Comparison of ENCODE assay signal across 14 cellular contexts in the genomic region with DNA sequence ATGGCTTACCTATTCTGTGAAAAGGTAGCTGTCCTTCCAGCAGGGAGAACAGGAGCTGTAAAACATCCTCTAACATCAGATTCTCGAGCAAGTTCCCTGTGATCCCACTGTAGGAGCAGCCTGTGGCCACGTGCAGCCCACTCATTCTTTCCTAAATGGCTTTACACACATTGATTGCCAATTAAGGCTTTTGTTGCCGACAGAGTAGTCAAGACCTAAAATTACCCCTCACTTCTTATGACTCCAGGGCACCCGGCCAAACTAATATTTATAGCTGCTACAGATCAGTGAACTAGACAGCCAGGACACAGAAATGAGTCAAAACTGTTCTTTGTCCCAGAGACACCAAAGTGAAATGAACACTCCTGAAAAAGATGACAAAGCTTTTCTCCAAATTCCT.
A peak's percentile ranks its signal among the peaks of the same experiment; 100 is the strongest.
DNase-seq lines count a peak whose midpoint lies in the region; ATAC-seq and TF ChIP-seq lines count a peak whose summit lies in the region.
"Had no signal": no experiment of that assay in that cellular context is flagged by ENCODE, and none has a peak within 500 bp of the region (broad histone marks: within the 10 kb centered on the region; RNA-seq: fewer than 3 reads in every experiment).

No MANE protein-coding gene starts in this region.

- ATAC-seq in Right ventricle myocardium superior (ENCODE audit: poor library complexity) = peak; percentile 74
- no peak for ATAC-seq in activated CD4-positive, alpha-beta T cell treated with anti-CD3 and anti-CD28 coated beads for 36 hours

- intact Hi-C loops in Right ventricle myocardium superior (cut with DNase I) = no loop called here
- intact Hi-C loops in activated CD4-positive, alpha-beta T cell treated with anti-CD3 and anti-CD28 coated beads for 36 hours (cut with DNase I, micrococcal nuclease) = no loop called here

- peak overlapping the region in 1 of 2 donors; percentile 71 for H3K27ac ChIP-seq in right atrium auricular region
- H3K27ac ChIP-seq: Peyer's patch had no signal

- DNase-seq in NCI-H69 (lab: John Stamatoyannopoulos, UW) (peak; percentile 80), Right ventricle myocardium superior (no peak), right atrium auricular region (ENCODE audit: low spot score) (peak; percentile 58), renal cortical epithelial cell (ENCODE audit: low read depth) (peak; percentile 7), DMS53 treated with DMSO at 0.1 percent for 48 hours (lab: John Stamatoyannopoulos, UW; ENCODE audit: unreplicated experiment) (no peak)
- no peak for DNase-seq in activated CD4-positive, alpha-beta T cell treated with anti-CD3 and anti-CD28 coated beads for 36 hours
- no peak for DNase-seq in stimulated activated CD4-positive, alpha-beta T cell treated with anti-CD3 and anti-CD28 coated beads, Interleukin-2, amount 100 ng/mL, for 24 hours
- DNase-seq: CD4-positive, CD25-positive, alpha-beta regulatory T cell; DMS79 treated with DMSO at 0.1 percent for 48 hours; Karpas-422; MV-4-11; NCI-H1436 treated with DMSO at 0.1 percent for 48 hours; NCI-H774; Peyer's patch had no signal

- CTCF ChIA-PET in activated CD4-positive, alpha-beta T cell treated with anti-CD3 and anti-CD28 coated beads for 36 hours (lab: Charles Lee) = no interaction called here

- H3K9me3 ChIP-seq in right atrium auricular region = no peaks in the 10 kb centered on the region
- H3K9me3 ChIP-seq: Peyer's patch had no signal

- no peaks in the 10 kb centered on the region for H3K36me3 ChIP-seq in right atrium auricular region
- H3K36me3 ChIP-seq: Peyer's patch had no signal

- peaks cover 2% of the 10 kb centered on the region for H3K9me3 Mint-ChIP-seq in activated CD4-positive, alpha-beta T cell treated with anti-CD3 and anti-CD28 coated beads for 36 hours (ENCODE audit: low read depth)

- H3K27me3 Mint-ChIP-seq in activated CD4-positive, alpha-beta T cell treated with anti-CD3 and anti-CD28 coated beads for 36 hours = no peaks in the 10 kb centered on the region
- H3K27me3 Mint-ChIP-seq: CD4-positive, CD25-positive, alpha-beta regulatory T cell had no signal

- H3K27ac Mint-ChIP-seq in activated CD4-positive, alpha-beta T cell treated with anti-CD3 and anti-CD28 coated beads for 36 hours = no peak overlapping the region
- H3K27ac Mint-ChIP-seq: CD4-positive, CD25-positive, alpha-beta regulatory T cell had no signal

- H3K27me3 ChIP-seq in right atrium auricular region = no peaks in the 10 kb centered on the region
- H3K27me3 ChIP-seq: Peyer's patch had no signal

- no peak for TF ChIP-seq CTCF in right atrium auricular region (IDR thresholded peaks at IDR 0.05)

- H3K4me1 ChIP-seq in right atrium auricular region = no peaks in the 10 kb centered on the region
- H3K4me1 ChIP-seq: Peyer's patch had no signal

- H3K4me3 Mint-ChIP-seq in activated CD4-positive, alpha-beta T cell treated with anti-CD3 and anti-CD28 coated beads for 36 hours = no peak overlapping the region
- H3K4me3 Mint-ChIP-seq: CD4-positive, CD25-positive, alpha-beta regulatory T cell had no signal

- POLR2A ChIA-PET in activated CD4-positive, alpha-beta T cell treated with anti-CD3 and anti-CD28 coated beads for 36 hours (lab: Charles Lee) = no interaction called here

- peak overlapping the region in 1 of 2 donors; percentile 25 for H3K4me3 ChIP-seq in right atrium auricular region
- H3K4me3 ChIP-seq: Peyer's patch had no signal

- H3K36me3 Mint-ChIP-seq in activated CD4-positive, alpha-beta T cell treated with anti-CD3 and anti-CD28 coated beads for 36 hours (ENCODE audit: low read depth) = no peaks in the 10 kb centered on the region
- H3K36me3 Mint-ChIP-seq: CD4-positive, CD25-positive, alpha-beta regulatory T cell had no signal

- no peaks in the 10 kb centered on the region for H3K4me1 Mint-ChIP-seq in activated CD4-positive, alpha-beta T cell treated with anti-CD3 and anti-CD28 coated beads for 36 hours
- H3K4me1 Mint-ChIP-seq: CD4-positive, CD25-positive, alpha-beta regulatory T cell had no signal

Comparison
In these comparisons a context has a peak if more than half of its experiments do, and no peak if none do; other contexts are left out.
1. DNase-seq: peak in NCI-H69 (single experiment), right atrium auricular region (single experiment) and renal cortical epithelial cell (single experiment); none in Right ventricle myocardium superior (single experiment), activated CD4-positive, alpha-beta T cell treated with anti-CD3 and anti-CD28 coated beads for 36 hours (single experiment), stimulated activated CD4-positive, alpha-beta T cell treated with anti-CD3 and anti-CD28 coated beads, Interleukin-2, amount 100 ng/mL, for 24 hours (0 of 2) and DMS53 treated with DMSO at 0.1 percent for 48 hours (single experiment).